Comparison of ENCODE assay signal across 1 cellular context in the genomic region with DNA sequence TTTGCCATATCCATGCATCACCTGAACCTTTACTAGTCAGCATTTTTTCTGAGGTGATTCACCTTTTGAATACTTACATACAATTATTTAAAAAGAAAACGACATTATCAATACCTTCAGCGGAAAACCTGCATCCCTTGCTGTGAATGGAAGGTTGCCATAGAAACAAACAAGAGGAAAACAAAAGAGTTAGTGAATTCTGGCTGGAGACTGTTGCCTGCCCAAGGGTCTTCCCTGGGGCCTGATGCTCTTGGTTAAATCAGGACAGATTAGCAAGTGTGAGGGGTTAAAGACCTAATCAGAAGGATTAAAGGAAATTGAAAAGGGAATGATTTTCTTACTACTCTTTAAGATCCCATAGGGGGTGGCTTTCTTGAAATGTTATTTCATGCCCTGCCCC.
TF ChIP-seq lines count a peak whose summit lies in the region.

No MANE protein-coding gene starts in this region.

TF ChIP-seq in H1, 55 proteins besides CTCF, POLR2A, EP300 and RAD21:
- TF ChIP-seq ASH2L (IDR thresholded peaks at IDR 0.05; ENCODE audit: low read length) (no peak), SP1 (IDR thresholded peaks at IDR 0.05; ENCODE audit: low read depth, low read length) (0 out of 2 replicates have a peak, but pooled peaks have one; percentile 13)
